In the genomic region with DNA sequence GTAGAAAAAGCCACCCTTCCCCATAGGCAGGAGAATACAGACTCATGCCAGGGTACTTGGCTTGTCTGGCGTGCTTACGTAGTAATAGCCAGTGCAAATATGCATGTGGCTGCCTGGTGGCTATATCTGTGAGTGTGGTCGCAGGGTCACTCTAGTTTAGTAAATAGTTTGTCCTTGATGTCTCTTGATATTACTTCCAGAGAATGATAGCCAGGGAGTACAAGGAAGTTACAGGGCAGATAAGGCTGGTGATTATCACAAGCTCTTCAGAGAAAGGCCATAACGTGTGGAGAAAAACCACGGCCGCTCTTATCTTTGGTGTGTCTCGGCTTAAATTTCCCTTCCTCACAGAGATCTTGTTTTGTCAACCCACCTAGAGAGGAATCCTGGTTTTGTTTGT, we compare ENCODE assay signal across 20 cellular contexts.
"Had no signal": no experiment of that assay in that cellular context is flagged by ENCODE, and none has a peak within 500 bp of the region (broad histone marks: within the 10 kb centered on the region; RNA-seq: fewer than 3 reads in every experiment).

No MANE protein-coding gene starts in this region.

- H3K27ac Mint-ChIP-seq: activated CD8-positive, alpha-beta T cell treated with anti-CD3 and anti-CD28 coated beads for 36 hours; stimulated activated naive B cell treated with anti-CD40 and anti-IgM and Interleukin-4, amounts not matched to agents 10 μg/mL and 1 μg/mL and 100 μg/mL, for 72 hours; T-cell had no signal

- H3K27me3 ChIP-seq: body of pancreas, thyroid gland had no signal

- H3K36me3 Mint-ChIP-seq: stimulated activated naive B cell treated with anti-CD40 and anti-IgM and Interleukin-4, amounts not matched to agents 10 μg/mL and 1 μg/mL and 100 μg/mL, for 72 hours had no signal

- H3K36me3 ChIP-seq: lower lobe of right lung, thyroid gland had no signal

- H3K27me3 Mint-ChIP-seq: activated CD8-positive, alpha-beta T cell treated with anti-CD3 and anti-CD28 coated beads for 36 hours; central memory CD8-positive, alpha-beta T cell; stimulated activated naive B cell treated with anti-CD40 and anti-IgM and Interleukin-4, amounts not matched to agents 10 μg/mL and 1 μg/mL and 100 μg/mL, for 72 hours; T-cell had no signal

- H3K4me3 Mint-ChIP-seq: activated CD8-positive, alpha-beta T cell treated with anti-CD3 and anti-CD28 coated beads for 36 hours; activated T-cell treated with anti-CD3 and anti-CD28 coated beads, Interleukin-2, amount 50 U/mL, for 4 hours; central memory CD8-positive, alpha-beta T cell; stimulated activated naive B cell treated with anti-CD40 and anti-IgM and Interleukin-4, amounts not matched to agents 10 μg/mL and 1 μg/mL and 100 μg/mL, for 72 hours; T-cell had no signal

- H3K27ac ChIP-seq: body of pancreas, coronary artery, lower lobe of right lung had no signal

- H3K4me2 ChIP-seq: SK-N-SH had no signal

- H3K9me3 Mint-ChIP-seq: activated CD8-positive, alpha-beta T cell treated with anti-CD3 and anti-CD28 coated beads for 36 hours; activated T-cell treated with anti-CD3 and anti-CD28 coated beads, Interleukin-2, amount 50 U/mL, for 4 hours; central memory CD8-positive, alpha-beta T cell; stimulated activated naive B cell treated with anti-CD40 and anti-IgM and Interleukin-4, amounts not matched to agents 10 μg/mL and 1 μg/mL and 100 μg/mL, for 72 hours; T-cell had no signal

- H3K9me2 ChIP-seq: SK-N-SH had no signal

- DNase-seq: activated CD4-positive, alpha-beta T cell treated with anti-CD3 and anti-CD28 coated beads for 48 hours; activated CD8-positive, alpha-beta T cell treated with anti-CD3 and anti-CD28 coated beads for 36 hours; activated effector memory CD4-positive, alpha-beta T cell treated with anti-CD3 and anti-CD28 coated beads, Interleukin-2, amount 50 U/mL, for 16 hours; activated T-cell treated with anti-CD3 and anti-CD28 coated beads, Interleukin-2, amount 50 U/mL, for 4 hours; amniotic stem cell; body of pancreas; foreskin fibroblast; hippocampal formation; kidney; lower lobe of right lung; midbrain; SK-N-SH; stimulated activated CD4-positive, alpha-beta T cell treated with anti-CD3 and anti-CD28 coated beads, Interleukin-4, amount 100 ng/mL, for 1 hour; stimulated activated naive B cell treated with anti-CD40 and anti-IgM and Interleukin-4, amounts not matched to agents 10 μg/mL and 1 μg/mL and 100 μg/mL, for 72 hours; T-helper 9 cell; thyroid gland had no signal

- H3K4me3 ChIP-seq: body of pancreas, coronary artery, lower lobe of right lung, thyroid gland had no signal

- H3K4me1 ChIP-seq: body of pancreas had no signal

- ATAC-seq: activated CD8-positive, alpha-beta T cell treated with anti-CD3 and anti-CD28 coated beads for 36 hours; activated naive CD4-positive, alpha-beta T cell treated with anti-CD3 and anti-CD28 coated beads, Interleukin-2, amount 50 U/mL, for 72 hours; activated T-cell treated with anti-CD3 and anti-CD28 coated beads, Interleukin-2, amount 50 U/mL, for 4 hours; body of pancreas; lower lobe of right lung; stimulated activated naive B cell treated with anti-CD40 and anti-IgM and Interleukin-4, amounts not matched to agents 10 μg/mL and 1 μg/mL and 100 μg/mL, for 72 hours; T-cell had no signal

- H3K9me3 ChIP-seq: body of pancreas, lower lobe of right lung, SK-N-SH, thyroid gland had no signal
